8 cellular contexts compared by ENCODE assay signal in the genomic region with DNA sequence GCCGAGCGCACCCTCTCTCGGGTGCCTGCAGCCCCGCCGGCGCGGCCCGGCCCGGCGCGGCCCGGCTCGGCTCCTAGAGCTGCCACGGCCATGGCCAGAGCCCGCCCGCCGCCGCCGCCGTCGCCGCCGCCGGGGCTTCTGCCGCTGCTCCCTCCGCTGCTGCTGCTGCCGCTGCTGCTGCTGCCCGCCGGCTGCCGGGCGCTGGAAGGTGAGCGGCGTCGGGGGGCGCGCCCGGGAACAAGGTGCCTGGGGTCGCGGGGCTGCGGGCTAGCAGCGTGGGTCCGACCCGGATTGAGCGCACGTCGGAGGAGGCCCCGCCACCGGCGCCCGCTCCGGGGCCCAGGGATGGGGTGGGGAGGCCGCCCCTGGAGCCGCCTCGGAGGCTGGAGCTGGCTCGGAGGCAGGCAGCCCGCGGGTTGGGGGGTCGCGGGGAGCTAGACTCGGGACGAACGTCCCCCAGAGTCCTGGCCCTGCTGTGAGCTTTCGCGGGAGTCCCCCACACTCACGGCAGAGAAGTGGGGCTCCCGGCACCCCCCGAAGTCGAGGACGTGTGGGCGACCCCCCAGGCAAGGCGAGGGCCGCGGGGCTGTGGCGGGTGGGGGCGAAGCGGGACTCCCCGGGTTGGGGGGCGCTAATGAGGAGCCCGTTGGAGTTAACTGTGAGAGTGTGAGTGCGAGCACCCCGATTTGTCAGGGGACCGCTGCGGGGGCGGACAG. TPM values are rescaled to one million over a fixed set of nuclear protein-coding genes. Genes with fewer than 3 reads are reported as not detected.
DNase-seq lines count a peak whose midpoint lies in the region; ATAC-seq and TF ChIP-seq lines count a peak whose summit lies in the region.

No MANE protein-coding gene starts in this region.

- no peak overlapping the region for H3K27ac Mint-ChIP-seq in immature natural killer cell
- no peak overlapping the region for H3K27ac Mint-ChIP-seq in stimulated activated memory B cell treated with anti-CD40 and anti-IgM and Interleukin-4, amounts not matched to agents 10 μg/mL and 1 μg/mL and 100 μg/mL, for 72 hours

- in situ Hi-C loops in astrocyte of the cerebellum (cut with HindIII; ENCODE audit: low sequenced_read_pairs): no loop called here

- H3K4me3 ChIP-seq in astrocyte of the cerebellum (ENCODE audit: low read depth, low read length): peak overlapping the region; percentile 49

- ATAC-seq in stimulated activated memory B cell treated with anti-CD40 and anti-IgM and Interleukin-4, amounts not matched to agents 10 μg/mL and 1 μg/mL and 100 μg/mL, for 72 hours: peak; percentile 1
- ATAC-seq in HG03565 (IDR thresholded peaks at IDR 0.05; ENCODE audit: unreplicated experiment): no peak
- ATAC-seq in GM21717 (IDR thresholded peaks at IDR 0.05; ENCODE audit: unreplicated experiment): no peak

- no peaks in the 10 kb centered on the region for H3K36me3 Mint-ChIP-seq in immature natural killer cell
- H3K36me3 Mint-ChIP-seq in stimulated activated memory B cell treated with anti-CD40 and anti-IgM and Interleukin-4, amounts not matched to agents 10 μg/mL and 1 μg/mL and 100 μg/mL, for 72 hours: no peaks in the 10 kb centered on the region

- peaks cover 0 to 8% (median 0%) of the 10 kb centered on the region in 6 donors for H3K9me3 Mint-ChIP-seq in immature natural killer cell
- no peaks in the 10 kb centered on the region for H3K9me3 Mint-ChIP-seq in stimulated activated memory B cell treated with anti-CD40 and anti-IgM and Interleukin-4, amounts not matched to agents 10 μg/mL and 1 μg/mL and 100 μg/mL, for 72 hours

- no peak for TF ChIP-seq CTCF in astrocyte of the cerebellum (IDR thresholded peaks at IDR 0.05; ENCODE audit: low read depth, low read length, missing control alignments)

- peaks cover 11 to 15% of the 10 kb centered on the region in 2 donors for H3K4me1 Mint-ChIP-seq in immature natural killer cell
- H3K4me1 Mint-ChIP-seq in stimulated activated memory B cell treated with anti-CD40 and anti-IgM and Interleukin-4, amounts not matched to agents 10 μg/mL and 1 μg/mL and 100 μg/mL, for 72 hours: peaks cover 15% of the 10 kb centered on the region

- H3K27me3 Mint-ChIP-seq in immature natural killer cell (ENCODE audit: low read depth in 3 of 3): peaks cover 18 to 29% (median 23%) of the 10 kb centered on the region in 3 donors
- peaks cover 62% of the 10 kb centered on the region for H3K27me3 Mint-ChIP-seq in stimulated activated memory B cell treated with anti-CD40 and anti-IgM and Interleukin-4, amounts not matched to agents 10 μg/mL and 1 μg/mL and 100 μg/mL, for 72 hours

- peak overlapping the region in 3 of 5 donors; percentile 71 to 83 (median 83) for H3K4me3 Mint-ChIP-seq in immature natural killer cell
- H3K4me3 Mint-ChIP-seq in stimulated activated memory B cell treated with anti-CD40 and anti-IgM and Interleukin-4, amounts not matched to agents 10 μg/mL and 1 μg/mL and 100 μg/mL, for 72 hours: peak overlapping the region; percentile 53

- DNase-seq in NCI-H1417 (lab: John Stamatoyannopoulos, UW): peak in 2 of 3 experiments; percentile 62 to 77
- no peak for DNase-seq in NCI-H1417 treated with DMSO at 0.1 percent for 48 hours (lab: John Stamatoyannopoulos, UW)
- DNase-seq in astrocyte of the cerebellum (ENCODE audit: low read depth): no peak
- DNase-seq in immature natural killer cell: peak; percentile 12 to 22 (median 16)
- no peak for DNase-seq in MV-4-11 (lab: John Stamatoyannopoulos, UW)

RNA-seq across cellular contexts. Expression of a gene that starts 0.7 kb away (rescaled TPM):
- polyA plus RNA-seq in immature natural killer cell: 1 to 10 TPM in 1 of 3 donors, not detected in 2; 3.0 TPM

Comparison
In these comparisons a context has a peak if more than half of its experiments do, and no peak if none do; other contexts are left out.
1. DNase-seq: peak in NCI-H1417 (2 of 3) and immature natural killer cell (3 of 3); none in NCI-H1417 treated with DMSO at 0.1 percent for 48 hours (single experiment), astrocyte of the cerebellum (single experiment) and MV-4-11 (single experiment).